9 cellular contexts compared by ENCODE assay signal in genomic region chr14:72608391-72609204, GRCh38.
DNase-seq lines count a peak whose midpoint lies in the region; ATAC-seq and TF ChIP-seq lines count a peak whose summit lies in the region.
"Had no signal": no experiment of that assay in that cellular context is flagged by ENCODE, and none has a peak within 500 bp of the region (broad histone marks: within the 10 kb centered on the region; RNA-seq: fewer than 3 reads in every experiment).

No MANE protein-coding gene starts in this region.

- intact Hi-C loops in Caco-2 (cut with micrococcal nuclease; ENCODE audit: unreplicated experiment), result no loop called here

- H3K4me1 Mint-ChIP-seq in Caco-2 (ENCODE audit: low read depth, unreplicated experiment), result no peaks in the 10 kb centered on the region

- no TSS peak for BruUV-seq in Caco-2 (replicated peaks; lab: Mats Ljungman, UMichigan)

- CTCF ChIA-PET in Caco-2 (lab: Charles Lee), result no interaction called here

- H3K4me3 ChIP-seq in ACC112 (ENCODE audit: low read depth, low read length), result no peak overlapping the region
- no peak overlapping the region for H3K4me3 ChIP-seq in brain microvascular endothelial cell (ENCODE audit: low read depth, low read length)
- H3K4me3 ChIP-seq in Caco-2 (ENCODE audit: low read depth, low read length), result no peak overlapping the region

- H2AFZ ChIP-seq in ACC112 (ENCODE audit: low read length, unreplicated experiment), result no peak overlapping the region

- no peak overlapping the region for H3K4me3 Mint-ChIP-seq in Caco-2 (ENCODE audit: unreplicated experiment)
- H3K4me3 Mint-ChIP-seq: natural killer cell treated with Interleukin-12 subunit alpha and Interleukin-12 subunit beta and Interleukin-15 and Interleukin-18, amount 100 ng/mL, for 72 hours had no signal

- H3K79me2 ChIP-seq in ACC112 (ENCODE audit: control insufficient read depth, insufficient read depth, low read length, unreplicated experiment), result no peaks in the 10 kb centered on the region

- no peak for TF ChIP-seq CTCF in brain microvascular endothelial cell (IDR thresholded peaks at IDR 0.05; ENCODE audit: low read depth, low read length, missing control alignments)
- no peak for TF ChIP-seq CTCF in Caco-2 (IDR thresholded peaks at IDR 0.05; ENCODE audit: insufficient read depth in 1 of 2, low read depth in 1 of 2, low read length in 1 of 2, severe bottlenecking in 1 of 2, unreplicated experiment in 1 of 2)

- peak; percentile 41 for DNase-seq in HK-2 (ENCODE audit: unreplicated experiment)
- peak; percentile 93 for DNase-seq in brain microvascular endothelial cell
- peak; percentile 91 for DNase-seq in kidney tubule cell (ENCODE audit: low spot score)
- no peak for DNase-seq in UCSD-AML1 (lab: John Stamatoyannopoulos, UW; ENCODE audit: unreplicated experiment)
- no peak for DNase-seq in activated CD4-positive, alpha-beta T cell treated with anti-CD3 and anti-CD28 coated beads, Interleukin-2, amount 50 U/mL, for 1 hour
- DNase-seq in Caco-2, result no peak

- H3K27me3 ChIP-seq in ACC112 (ENCODE audit: insufficient read depth, low read length) (no peaks in the 10 kb centered on the region), brain microvascular endothelial cell (replicated peaks) (no peaks in the 10 kb centered on the region), Caco-2 (replicated peaks; ENCODE audit: control insufficient read depth, insufficient read depth, low read length) (peaks cover 2% of the 10 kb centered on the region)

- H3K27ac Mint-ChIP-seq in Caco-2 (ENCODE audit: unreplicated experiment), result no peak overlapping the region

- H3K4me1 ChIP-seq in ACC112 (ENCODE audit: control insufficient read depth, insufficient read depth, low read length, unreplicated experiment) (peaks cover 31% of the 10 kb centered on the region), Caco-2 (no peaks in the 10 kb centered on the region)

- peaks cover 14% of the 10 kb centered on the region for H3K27me3 Mint-ChIP-seq in Caco-2 (ENCODE audit: insufficient read depth, unreplicated experiment)

- in situ Hi-C loops in brain microvascular endothelial cell (cut with HindIII; ENCODE audit: low pct_ligation_motif_present, low sequenced_read_pairs), result no loop called here

- no peaks in the 10 kb centered on the region for H3K36me3 Mint-ChIP-seq in Caco-2 (ENCODE audit: insufficient read depth, unreplicated experiment)
- H3K36me3 Mint-ChIP-seq: natural killer cell treated with Interleukin-12 subunit alpha and Interleukin-12 subunit beta and Interleukin-15 and Interleukin-18, amount 100 ng/mL, for 72 hours had no signal

- H3K36me3 ChIP-seq in ACC112 (ENCODE audit: insufficient read depth, low read length), result no peaks in the 10 kb centered on the region
- no peaks in the 10 kb centered on the region for H3K36me3 ChIP-seq in brain microvascular endothelial cell (replicated peaks)
- H3K36me3 ChIP-seq in Caco-2 (ENCODE audit: control insufficient read depth, insufficient read depth, low read length), result no peaks in the 10 kb centered on the region

- no peaks in the 10 kb centered on the region for H3K9me3 Mint-ChIP-seq in Caco-2 (ENCODE audit: unreplicated experiment)
- H3K9me3 Mint-ChIP-seq: natural killer cell treated with Interleukin-12 subunit alpha and Interleukin-12 subunit beta and Interleukin-15 and Interleukin-18, amount 100 ng/mL, for 72 hours had no signal

- ATAC-seq in GM19455 (IDR thresholded peaks at IDR 0.05; ENCODE audit: unreplicated experiment), result no peak

- POLR2A ChIA-PET in Caco-2 (lab: Charles Lee), result no interaction called here

- H3K9me3 ChIP-seq in Caco-2, result no peaks in the 10 kb centered on the region

- H3K27ac ChIP-seq in ACC112 (ENCODE audit: low read depth, low read length) (peak overlapping the region; percentile 37), brain microvascular endothelial cell (peak overlapping the region; percentile 96)

Comparison
In these comparisons a context has a peak if more than half of its experiments do, and no peak if none do; other contexts are left out.
1. DNase-seq: peak in HK-2 (single experiment), brain microvascular endothelial cell (single experiment) and kidney tubule cell (single experiment); none in UCSD-AML1 (single experiment), activated CD4-positive, alpha-beta T cell treated with anti-CD3 and anti-CD28 coated beads, Interleukin-2, amount 50 U/mL, for 1 hour (single experiment) and Caco-2 (0 of 2).